In genomic region chr20:36010081-36010480, GRCh38 we compare ENCODE assay signal across 2 cellular contexts.
TF ChIP-seq lines count a peak whose summit lies in the region.

No MANE protein-coding gene starts in this region.

TF ChIP-seq in GM23338, 12 proteins besides CTCF, POLR2A, EP300 and RAD21 (continued from another document):
- TF ChIP-seq NANOG (IDR thresholded peaks at IDR 0.05; ENCODE audit: borderline replicate concordance): no peak
- no peak for TF ChIP-seq ZNF331 (CRISPR knock-in tag; IDR thresholded peaks at IDR 0.05; ENCODE audit: low read depth)
- TF ChIP-seq EZH2 (IDR thresholded peaks at IDR 0.05; ENCODE audit: low read depth, unreplicated experiment): no peak
- TF ChIP-seq REST (IDR thresholded peaks at IDR 0.05; ENCODE audit: unreplicated experiment): no peak
- no peak for TF ChIP-seq STAT1 (IDR thresholded peaks at IDR 0.05; ENCODE audit: unreplicated experiment)
- TF ChIP-seq, protein P1, sequence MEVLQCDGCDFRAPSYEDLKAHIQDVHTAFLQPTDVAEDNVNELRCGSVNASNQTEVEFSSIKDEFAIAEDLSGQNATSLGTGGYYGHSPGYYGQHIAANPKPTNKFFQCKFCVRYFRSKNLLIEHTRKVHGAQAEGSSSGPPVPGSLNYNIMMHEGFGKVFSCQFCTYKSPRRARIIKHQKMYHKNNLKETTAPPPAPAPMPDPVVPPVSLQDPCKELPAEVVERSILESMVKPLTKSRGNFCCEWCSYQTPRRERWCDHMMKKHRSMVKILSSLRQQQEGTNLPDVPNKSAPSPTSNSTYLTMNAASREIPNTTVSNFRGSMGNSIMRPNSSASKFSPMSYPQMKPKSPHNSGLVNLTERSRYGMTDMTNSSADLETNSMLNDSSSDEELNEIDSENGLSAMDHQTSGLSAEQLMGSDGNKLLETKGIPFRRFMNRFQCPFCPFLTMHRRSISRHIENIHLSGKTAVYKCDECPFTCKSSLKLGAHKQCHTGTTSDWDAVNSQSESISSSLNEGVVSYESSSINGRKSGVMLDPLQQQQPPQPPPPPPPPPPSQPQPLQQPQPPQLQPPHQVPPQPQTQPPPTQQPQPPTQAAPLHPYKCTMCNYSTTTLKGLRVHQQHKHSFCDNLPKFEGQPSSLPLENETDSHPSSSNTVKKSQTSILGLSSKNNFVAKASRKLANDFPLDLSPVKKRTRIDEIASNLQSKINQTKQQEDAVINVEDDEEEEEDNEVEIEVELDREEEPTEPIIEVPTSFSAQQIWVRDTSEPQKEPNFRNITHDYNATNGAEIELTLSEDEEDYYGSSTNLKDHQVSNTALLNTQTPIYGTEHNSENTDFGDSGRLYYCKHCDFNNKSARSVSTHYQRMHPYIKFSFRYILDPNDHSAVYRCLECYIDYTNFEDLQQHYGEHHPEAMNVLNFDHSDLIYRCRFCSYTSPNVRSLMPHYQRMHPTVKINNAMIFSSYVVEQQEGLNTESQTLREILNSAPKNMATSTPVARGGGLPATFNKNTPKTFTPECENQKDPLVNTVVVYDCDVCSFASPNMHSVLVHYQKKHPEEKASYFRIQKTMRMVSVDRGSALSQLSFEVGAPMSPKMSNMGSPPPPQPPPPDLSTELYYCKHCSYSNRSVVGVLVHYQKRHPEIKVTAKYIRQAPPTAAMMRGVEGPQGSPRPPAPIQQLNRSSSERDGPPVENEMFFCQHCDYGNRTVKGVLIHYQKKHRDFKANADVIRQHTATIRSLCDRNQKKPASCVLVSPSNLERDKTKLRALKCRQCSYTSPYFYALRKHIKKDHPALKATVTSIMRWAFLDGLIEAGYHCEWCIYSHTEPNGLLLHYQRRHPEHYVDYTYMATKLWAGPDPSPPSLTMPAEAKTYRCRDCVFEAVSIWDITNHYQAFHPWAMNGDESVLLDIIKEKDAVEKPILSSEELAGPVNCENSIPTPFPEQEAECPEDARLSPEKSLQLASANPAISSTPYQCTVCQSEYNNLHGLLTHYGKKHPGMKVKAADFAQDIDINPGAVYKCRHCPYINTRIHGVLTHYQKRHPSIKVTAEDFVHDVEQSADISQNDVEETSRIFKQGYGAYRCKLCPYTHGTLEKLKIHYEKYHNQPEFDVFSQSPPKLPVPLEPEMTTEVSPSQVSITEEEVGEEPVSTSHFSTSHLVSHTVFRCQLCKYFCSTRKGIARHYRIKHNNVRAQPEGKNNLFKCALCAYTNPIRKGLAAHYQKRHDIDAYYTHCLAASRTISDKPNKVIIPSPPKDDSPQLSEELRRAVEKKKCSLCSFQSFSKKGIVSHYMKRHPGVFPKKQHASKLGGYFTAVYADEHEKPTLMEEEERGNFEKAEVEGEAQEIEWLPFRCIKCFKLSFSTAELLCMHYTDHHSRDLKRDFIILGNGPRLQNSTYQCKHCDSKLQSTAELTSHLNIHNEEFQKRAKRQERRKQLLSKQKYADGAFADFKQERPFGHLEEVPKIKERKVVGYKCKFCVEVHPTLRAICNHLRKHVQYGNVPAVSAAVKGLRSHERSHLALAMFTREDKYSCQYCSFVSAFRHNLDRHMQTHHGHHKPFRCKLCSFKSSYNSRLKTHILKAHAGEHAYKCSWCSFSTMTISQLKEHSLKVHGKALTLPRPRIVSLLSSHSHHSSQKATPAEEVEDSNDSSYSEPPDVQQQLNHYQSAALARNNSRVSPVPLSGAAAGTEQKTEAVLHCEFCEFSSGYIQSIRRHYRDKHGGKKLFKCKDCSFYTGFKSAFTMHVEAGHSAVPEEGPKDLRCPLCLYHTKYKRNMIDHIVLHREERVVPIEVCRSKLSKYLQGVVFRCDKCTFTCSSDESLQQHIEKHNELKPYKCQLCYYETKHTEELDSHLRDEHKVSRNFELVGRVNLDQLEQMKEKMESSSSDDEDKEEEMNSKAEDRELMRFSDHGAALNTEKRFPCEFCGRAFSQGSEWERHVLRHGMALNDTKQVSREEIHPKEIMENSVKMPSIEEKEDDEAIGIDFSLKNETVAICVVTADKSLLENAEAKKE (CRISPR knock-in tag; IDR thresholded peaks at IDR 0.05): no peak
- TF ChIP-seq POLR2AphosphoS5 (IDR thresholded peaks at IDR 0.05; ENCODE audit: low read depth): no peak
- no peak for TF ChIP-seq EZH2phosphoT487 (IDR thresholded peaks at IDR 0.05; ENCODE audit: unreplicated experiment)
- TF ChIP-seq ETS1 (IDR thresholded peaks at IDR 0.05): no peak
- TF ChIP-seq ZNF114 (CRISPR knock-in tag; IDR thresholded peaks at IDR 0.05): no peak

TF ChIP-seq in IMR-90, 13 proteins besides CTCF, POLR2A, EP300 and RAD21 (continued from another document):
- TF ChIP-seq CEBPB (IDR thresholded peaks at IDR 0.05; ENCODE audit: low read depth, low read length): no peak
- no peak for TF ChIP-seq RFX5 (IDR thresholded peaks at IDR 0.05; ENCODE audit: low read depth, low read length)
- no peak for TF ChIP-seq SMC3 (IDR thresholded peaks at IDR 0.05; ENCODE audit: low read depth, low read length)
- TF ChIP-seq FOS (IDR thresholded peaks at IDR 0.05; ENCODE audit: low read depth, low read length): no peak
- no peak for TF ChIP-seq MXI1 (IDR thresholded peaks at IDR 0.05; ENCODE audit: borderline replicate concordance, low read depth, low read length)
- TF ChIP-seq, protein P2, sequence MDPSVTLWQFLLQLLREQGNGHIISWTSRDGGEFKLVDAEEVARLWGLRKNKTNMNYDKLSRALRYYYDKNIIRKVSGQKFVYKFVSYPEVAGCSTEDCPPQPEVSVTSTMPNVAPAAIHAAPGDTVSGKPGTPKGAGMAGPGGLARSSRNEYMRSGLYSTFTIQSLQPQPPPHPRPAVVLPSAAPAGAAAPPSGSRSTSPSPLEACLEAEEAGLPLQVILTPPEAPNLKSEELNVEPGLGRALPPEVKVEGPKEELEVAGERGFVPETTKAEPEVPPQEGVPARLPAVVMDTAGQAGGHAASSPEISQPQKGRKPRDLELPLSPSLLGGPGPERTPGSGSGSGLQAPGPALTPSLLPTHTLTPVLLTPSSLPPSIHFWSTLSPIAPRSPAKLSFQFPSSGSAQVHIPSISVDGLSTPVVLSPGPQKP (IDR thresholded peaks at IDR 0.05; ENCODE audit: borderline replicate concordance, low read depth, low read length): no peak
